In genomic region chr1:19967808-19968207, GRCh38 we compare ENCODE assay signal across 16 cellular contexts. TPM values are rescaled to one million over a fixed set of nuclear protein-coding genes. Genes with fewer than 3 reads are reported as not detected.
"Had no signal": no experiment of that assay in that cellular context is flagged by ENCODE, and none has a peak within 500 bp of the region (broad histone marks: within the 10 kb centered on the region; RNA-seq: fewer than 3 reads in every experiment).

No MANE protein-coding gene starts in this region.

- DNase-seq: activated CD4-positive, alpha-beta T cell treated with anti-CD3 and anti-CD28 coated beads for 48 hours; activated naive CD4-positive, alpha-beta T cell treated with anti-CD3 and anti-CD28 coated beads for 36 hours; central memory CD4-positive, alpha-beta T cell; effector CD8-positive, alpha-beta T cell; glutamatergic neuron; left colon; nephron progenitor cell; stimulated activated CD4-positive, alpha-beta T cell treated with anti-CD3 and anti-CD28 coated beads, Interleukin-2, amount 100 ng/mL, for 24 hours; stimulated activated naive CD4-positive, alpha-beta T cell; T-cell; T1000; upper lobe of right lung had no signal

- ATAC-seq: left colon, T-cell, upper lobe of right lung had no signal

- H3K27ac ChIP-seq: epithelial cell of prostate, upper lobe of right lung had no signal

- H3K4me3 ChIP-seq: coronary artery, upper lobe of right lung had no signal

- H3K36me3 ChIP-seq: upper lobe of right lung had no signal

- H3K9me3 ChIP-seq: upper lobe of right lung had no signal

- H3K4me1 ChIP-seq: upper lobe of right lung had no signal

RNA-seq across cellular contexts. Expression of gene PLA2G2A, which starts 11.6 kb away (rescaled TPM):
- total RNA-seq: activated naive CD4-positive, alpha-beta T cell treated with anti-CD3 and anti-CD28 coated beads for 36 hours; renal cortical epithelial cell; T-cell had no signal

RNA-seq across cellular contexts. Expression of gene PLA2G2E, which starts 44.4 kb away (rescaled TPM):
- total RNA-seq: activated naive CD4-positive, alpha-beta T cell treated with anti-CD3 and anti-CD28 coated beads for 36 hours; left colon; omental fat pad; renal cortical epithelial cell; T-cell; upper lobe of right lung had no signal
